ENCODE assay signal across 21 cellular contexts in the genomic region with DNA sequence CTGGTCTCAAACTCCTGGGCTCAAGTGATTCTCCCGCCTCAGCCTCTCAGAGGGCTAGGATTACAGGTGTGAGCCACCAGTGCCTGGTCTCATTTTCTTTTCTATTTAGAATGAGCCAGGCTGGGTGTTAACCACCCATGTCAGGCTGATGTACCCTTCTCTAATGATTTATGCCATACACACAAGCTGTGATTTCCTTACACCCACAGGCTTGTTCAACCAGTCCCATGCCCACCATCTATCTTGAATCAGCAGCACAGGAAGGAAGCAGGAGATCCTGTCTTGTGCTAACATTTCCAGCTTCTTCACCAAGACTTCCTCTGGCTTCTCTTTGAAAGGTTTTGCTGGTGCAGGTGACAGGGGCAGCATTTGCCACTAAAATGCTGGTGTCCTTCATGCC.
"Had no signal": no experiment of that assay in that cellular context is flagged by ENCODE, and none has a peak within 500 bp of the region (broad histone marks: within the 10 kb centered on the region; RNA-seq: fewer than 3 reads in every experiment).

No MANE protein-coding gene starts in this region.

- H3K4me3 ChIP-seq: coronary artery, lower lobe of right lung, neural progenitor cell, prostate gland, right atrium auricular region, smooth muscle cell, suprapubic skin, transverse colon, vagina had no signal

- DNase-seq: dermis blood vessel endothelial cell; effector memory CD4-positive, alpha-beta T cell; hypothalamus; left ventricle myocardium superior; lower lobe of right lung; stimulated activated CD4-positive, alpha-beta T cell treated with anti-CD3 and anti-CD28 coated beads, Interleukin-12 subunit alpha, Interleukin-12 subunit beta, amount 100 ng/mL, for 4 hours; stimulated activated CD4-positive, alpha-beta T cell treated with anti-CD3 and anti-CD28 coated beads, Interleukin-1b, Interleukin-23, amount 100 ng/mL, for 48 hours; stimulated activated CD4-positive, alpha-beta T cell treated with anti-CD3 and anti-CD28 coated beads, Interleukin-4, amount 100 ng/mL, for 1 hour; stimulated activated CD8-positive, alpha-beta memory T cell treated with anti-CD3 and anti-CD28 coated beads, Interleukin-4, amount 100 ng/mL, for 48 hours; stimulated activated naive CD4-positive, alpha-beta T cell; stimulated activated naive CD8-positive, alpha-beta T cell treated with anti-CD3 and anti-CD28 coated beads, Interleukin-15, amount 100 ng/mL, for 72 hours; transverse colon had no signal

- H3K9me3 ChIP-seq: lower lobe of right lung, prostate gland, right atrium auricular region, suprapubic skin, transverse colon, vagina had no signal

- H3K27me3 ChIP-seq: neural progenitor cell, right atrium auricular region, suprapubic skin, transverse colon, vagina had no signal

- H3K27ac Mint-ChIP-seq: nephron; neural progenitor cell; stimulated activated naive CD8-positive, alpha-beta T cell treated with anti-CD3 and anti-CD28 coated beads, Interleukin-15, amount 100 ng/mL, for 72 hours had no signal

- H3K27ac ChIP-seq: coronary artery, lower lobe of right lung, neural progenitor cell, prostate gland, right atrium auricular region, suprapubic skin, transverse colon, vagina had no signal

- H3K4me1 ChIP-seq: lower lobe of right lung, neural progenitor cell, prostate gland, right atrium auricular region, suprapubic skin, transverse colon had no signal

- ATAC-seq: left ventricle myocardium superior; lower lobe of right lung; sciatic nerve; stimulated activated naive CD8-positive, alpha-beta T cell treated with anti-CD3 and anti-CD28 coated beads, Interleukin-15, amount 100 ng/mL, for 72 hours had no signal

- H3K4me3 Mint-ChIP-seq: nephron; neural progenitor cell; stimulated activated naive CD8-positive, alpha-beta T cell treated with anti-CD3 and anti-CD28 coated beads, Interleukin-15, amount 100 ng/mL, for 72 hours had no signal

- H3K36me3 ChIP-seq: lower lobe of right lung, neural progenitor cell, prostate gland, right atrium auricular region, suprapubic skin, transverse colon, vagina had no signal

- H3K9me3 Mint-ChIP-seq: nephron; neural progenitor cell; stimulated activated naive CD8-positive, alpha-beta T cell treated with anti-CD3 and anti-CD28 coated beads, Interleukin-15, amount 100 ng/mL, for 72 hours had no signal

- H3K4me1 Mint-ChIP-seq: nephron, neural progenitor cell had no signal

- H3K36me3 Mint-ChIP-seq: neural progenitor cell had no signal
